ENCODE assay signal across 9 cellular contexts in genomic region chr9:91425270-91425669, GRCh38. TPM values are rescaled to one million over a fixed set of nuclear protein-coding genes. Genes with fewer than 3 reads are reported as not detected.
DNase-seq lines count a peak whose midpoint lies in the region; ATAC-seq and TF ChIP-seq lines count a peak whose summit lies in the region.
"Had no signal": no experiment of that assay in that cellular context is flagged by ENCODE, and none has a peak within 500 bp of the region (broad histone marks: within the 10 kb centered on the region; RNA-seq: fewer than 3 reads in every experiment).

No MANE protein-coding gene starts in this region.

- in situ Hi-C loops in gastrocnemius medialis (cut with MboI; ENCODE audit: low sequenced_read_pairs in 4 of 4), result loop anchor here (5.0 to 25.0 kb wide), 7 partner anchors 230 to 508 kb away; no protein-coding TSS in a partner anchor

- peak overlapping the region; percentile 73 for H3K27ac Mint-ChIP-seq in activated B cell treated with CpG ODN at 0.5 μM for 24 hours

- H3K4me3 ChIP-seq in DND-41 (ENCODE audit: low read depth in 1 of 2, low read length in 2 of 2) (no peak overlapping the region), fibroblast of mammary gland (ENCODE audit: control insufficient read depth, low read depth, low read length) (peak overlapping the region; percentile 66), gastrocnemius medialis (peak overlapping the region; percentile 84 to 96 (median 88))

- H3K4me1 Mint-ChIP-seq in activated B cell treated with CpG ODN at 0.5 μM for 24 hours, result peaks cover 38% of the 10 kb centered on the region

- H3K4me2 ChIP-seq in DND-41 (ENCODE audit: insufficient read depth, low read length), result peak overlapping the region; percentile 88; the same call in 1 of the 2 replicates

- intact Hi-C loops in activated B cell treated with CpG ODN at 0.5 μM for 24 hours (cut with micrococcal nuclease) (loop anchor here (1.0 to 10.0 kb wide), 2 partner anchors 217 to 1280 kb away; no protein-coding TSS in a partner anchor), gastrocnemius medialis (cut with DNase I; ENCODE audit: low total_unique reads) (loop anchor here (1.0 to 10.0 kb wide), 6 partner anchors 64 to 1320 kb away; partner anchors contain the start of gene AUH)

- no peak overlapping the region for H3K9ac ChIP-seq in DND-41 (ENCODE audit: low read depth, low read length)

- H3K4me3 Mint-ChIP-seq in activated B cell treated with CpG ODN at 0.5 μM for 24 hours, result peak overlapping the region; percentile 89

- H3K36me3 Mint-ChIP-seq in activated B cell treated with CpG ODN at 0.5 μM for 24 hours (ENCODE audit: low read depth), result peaks cover 3% of the 10 kb centered on the region

- CTCF ChIA-PET in activated B cell treated with CpG ODN at 0.5 μM for 24 hours (lab: Charles Lee), result interaction anchor here (0.9 to 8.4 kb wide), 13 partner anchors 10 to 513 kb away, joined by 3 to 154 read pairs (median 6); partner anchors contain the start of gene AUH

- no peak for DNase-seq in DND-41
- no peak for DNase-seq in activated B cell treated with CpG ODN at 0.5 μM for 24 hours
- DNase-seq in fibroblast of mammary gland (ENCODE audit: low read depth), result peak; percentile 77
- no peak for DNase-seq in gastrocnemius medialis
- DNase-seq in NCI-H2227 (lab: John Stamatoyannopoulos, UW; ENCODE audit: unreplicated experiment), result no peak
- DNase-seq in NCI-H2171 treated with DMSO at 0.1 percent for 48 hours (lab: John Stamatoyannopoulos, UW), result no peak
- DNase-seq: NCI-H2029 had no signal

- H4K20me1 ChIP-seq in DND-41 (ENCODE audit: insufficient read depth, low read length), result peaks cover 11% of the 10 kb centered on the region; the same call in 1 of the 2 replicates

- ATAC-seq in DND-41 (ENCODE audit: insufficient read depth, low read depth) (no peak), activated B cell treated with CpG ODN at 0.5 μM for 24 hours (ENCODE audit: low read depth) (no peak), gastrocnemius medialis (no peak), GM21576 (IDR thresholded peaks at IDR 0.05; ENCODE audit: unreplicated experiment) (no peak), HG03039 (IDR thresholded peaks at IDR 0.05; ENCODE audit: unreplicated experiment) (no peak)

- H3K4me1 ChIP-seq in DND-41 (ENCODE audit: insufficient read depth, low read length) (peaks cover 25% of the 10 kb centered on the region), gastrocnemius medialis (peaks cover 0 to 8% of the 10 kb centered on the region in 2 donors)

- H3K27me3 ChIP-seq in DND-41 (ENCODE audit: insufficient read depth, low read length, poor library complexity), result peaks cover 25% of the 10 kb centered on the region
- H3K27me3 ChIP-seq in gastrocnemius medialis, result no peaks in the 10 kb centered on the region

- H2AFZ ChIP-seq in DND-41 (ENCODE audit: low read depth, low read length), result no peak overlapping the region

- H3K9me3 ChIP-seq in DND-41 (ENCODE audit: insufficient read depth, low read length, severe bottlenecking) (no peaks in the 10 kb centered on the region), gastrocnemius medialis (no peaks in the 10 kb centered on the region)

- peaks cover 26% of the 10 kb centered on the region for H3K27me3 Mint-ChIP-seq in activated B cell treated with CpG ODN at 0.5 μM for 24 hours

- POLR2A ChIA-PET in activated B cell treated with CpG ODN at 0.5 μM for 24 hours (lab: Charles Lee), result interaction anchor here (0.7 to 1.4 kb wide), 3 partner anchors 64 to 336 kb away, joined by 3 to 4 read pairs (median 3); no protein-coding TSS in a partner anchor

- H3K36me3 ChIP-seq in DND-41 (ENCODE audit: insufficient read depth, low read length) (no peaks in the 10 kb centered on the region), gastrocnemius medialis (no peaks in the 10 kb centered on the region)

- no peaks in the 10 kb centered on the region for H3K9me3 Mint-ChIP-seq in activated B cell treated with CpG ODN at 0.5 μM for 24 hours

- no peak for TF ChIP-seq CTCF in DND-41 (IDR thresholded peaks at IDR 0.05; ENCODE audit: borderline replicate concordance, extremely low read depth, low read length, poor library complexity, severe bottlenecking)
- no peak for TF ChIP-seq CTCF in activated B cell treated with CpG ODN at 0.5 μM for 24 hours (IDR thresholded peaks at IDR 0.05)
- TF ChIP-seq CTCF in fibroblast of mammary gland (conservative IDR thresholded peaks at IDR 0.05; ENCODE audit: control insufficient read depth, insufficient read depth, low read depth, low read length), result no peak
- TF ChIP-seq CTCF in gastrocnemius medialis (IDR thresholded peaks at IDR 0.05 in 4 of 5, conservative IDR thresholded peaks at IDR 0.05 in 1 of 5), result no peak

- peaks cover 17% of the 10 kb centered on the region for H3K79me2 ChIP-seq in DND-41 (ENCODE audit: insufficient read depth, low read length)

- TF ChIP-seq POLR2A in gastrocnemius medialis (IDR thresholded peaks at IDR 0.05), result no peak

- H3K27ac ChIP-seq in DND-41 (ENCODE audit: low read length) (no peak overlapping the region), gastrocnemius medialis (peak overlapping the region; percentile 98 to 100 (median 100))

RNA-seq across cellular contexts. Expression of gene NFIL3, which starts 1.6 kb away (rescaled TPM):
- total RNA-seq in activated B cell treated with CpG ODN at 0.5 μM for 24 hours (3.1 and 3.9 TPM in 2 replicates), gastrocnemius medialis (100 to 1,000 TPM in 1 of 4 donors, 10 to 100 TPM in 3; 36.6 to 167 (median 56.3) TPM)

Comparison
In these comparisons a context has a peak if more than half of its experiments do, and no peak if none do; other contexts are left out.
1. H3K4me3 ChIP-seq: peak in fibroblast of mammary gland (single experiment) and gastrocnemius medialis (4 of 4); none in DND-41 (0 of 2).